In genomic region chr20:4043329-4043728, GRCh38 we compare ENCODE assay signal across 31 cellular contexts.
"Had no signal": no experiment of that assay in that cellular context is flagged by ENCODE, and none has a peak within 500 bp of the region (broad histone marks: within the 10 kb centered on the region; RNA-seq: fewer than 3 reads in every experiment).

No MANE protein-coding gene starts in this region.

- H3K27me3 Mint-ChIP-seq: naive thymus-derived CD8-positive, alpha-beta T cell; stimulated activated naive CD8-positive, alpha-beta T cell treated with anti-CD3 and anti-CD28 coated beads, Interleukin-15, Interleukin-2, amounts not matched to agents 100 ng/mL and 50 ng/mL, for 24 hours had no signal

- H3K36me3 ChIP-seq: left lung, lower lobe of right lung, pancreas, prostate gland, sigmoid colon, spleen, suprapubic skin, thoracic aorta, tibial artery, upper lobe of right lung had no signal

- H3K9me3 Mint-ChIP-seq: immature natural killer cell; naive thymus-derived CD8-positive, alpha-beta T cell; neural crest cell; stimulated activated effector memory CD8-positive, alpha-beta T cell treated with anti-CD3 and anti-CD28 coated beads, Interleukin-12 subunit alpha, Interleukin-12 subunit beta, amount 100 ng/mL, for 72 hours; stimulated activated naive CD8-positive, alpha-beta T cell treated with anti-CD3 and anti-CD28 coated beads, Interleukin-15, Interleukin-2, amounts not matched to agents 100 ng/mL and 50 ng/mL, for 24 hours had no signal

- FAIRE-seq: islet of Langerhans, kidney, pancreas, small intestine, urothelium cell line had no signal

- DNase-seq: hypothalamus; immature natural killer cell; kidney; left colon; left lung; lower lobe of right lung; mammary epithelial cell; mesenchymal stem cell; naive thymus-derived CD8-positive, alpha-beta T cell; nucleus accumbens; pancreas; posterior cingulate gyrus; retina; right cardiac atrium; small intestine; spleen; stimulated activated CD4-positive, alpha-beta T cell treated with anti-CD3 and anti-CD28 coated beads, Interleukin-4, amount 100 ng/mL, for 24 hours; stimulated activated naive CD4-positive, alpha-beta T cell; tibial artery; trophoblast cell; upper lobe of right lung had no signal

- H3K36me3 Mint-ChIP-seq: immature natural killer cell; naive thymus-derived CD8-positive, alpha-beta T cell; stimulated activated effector memory CD8-positive, alpha-beta T cell treated with anti-CD3 and anti-CD28 coated beads, Interleukin-12 subunit alpha, Interleukin-12 subunit beta, amount 100 ng/mL, for 72 hours had no signal

- H3K27me3 ChIP-seq: left lung, pancreas, sigmoid colon, suprapubic skin, tibial artery, upper lobe of right lung had no signal

- H3K4me3 Mint-ChIP-seq: immature natural killer cell; naive thymus-derived CD8-positive, alpha-beta T cell; nephron; neural crest cell; stimulated activated effector memory CD8-positive, alpha-beta T cell treated with anti-CD3 and anti-CD28 coated beads, Interleukin-12 subunit alpha, Interleukin-12 subunit beta, amount 100 ng/mL, for 72 hours; stimulated activated naive CD8-positive, alpha-beta T cell treated with anti-CD3 and anti-CD28 coated beads, Interleukin-15, Interleukin-2, amounts not matched to agents 100 ng/mL and 50 ng/mL, for 24 hours had no signal

- H3K27ac Mint-ChIP-seq: nephron; stimulated activated effector memory CD8-positive, alpha-beta T cell treated with anti-CD3 and anti-CD28 coated beads, Interleukin-12 subunit alpha, Interleukin-12 subunit beta, amount 100 ng/mL, for 72 hours; stimulated activated naive CD8-positive, alpha-beta T cell treated with anti-CD3 and anti-CD28 coated beads, Interleukin-15, Interleukin-2, amounts not matched to agents 100 ng/mL and 50 ng/mL, for 24 hours had no signal

- ATAC-seq: left colon; left lung; lower lobe of right lung; naive thymus-derived CD8-positive, alpha-beta T cell; pancreas; right cardiac atrium; stimulated activated effector memory CD8-positive, alpha-beta T cell treated with anti-CD3 and anti-CD28 coated beads, Interleukin-12 subunit alpha, Interleukin-12 subunit beta, amount 100 ng/mL, for 72 hours; upper lobe of right lung had no signal

- H3K4me3 ChIP-seq: left lung, lower lobe of right lung, pancreas, prostate gland, sigmoid colon, spleen, suprapubic skin, thoracic aorta, tibial artery, upper lobe of right lung had no signal

- H3K27ac ChIP-seq: left lung, lower lobe of right lung, prostate gland, sigmoid colon, spleen, suprapubic skin, thoracic aorta, tibial artery, upper lobe of right lung had no signal

- H3K9me3 ChIP-seq: left lung, lower lobe of right lung, pancreas, prostate gland, sigmoid colon, spleen, suprapubic skin, thoracic aorta, tibial artery, upper lobe of right lung had no signal
